Comparison of ENCODE assay signal across 1 cellular context in genomic region chr20:63973636-63974401, GRCh38.
TF ChIP-seq lines count a peak whose summit lies in the region.

No MANE protein-coding gene starts in this region.

TF ChIP-seq in HepG2, 621 proteins besides CTCF, POLR2A, EP300 and RAD21 (continued from another document and continues in another):
- TF ChIP-seq U2AF1 (optimal IDR thresholded peaks at IDR 0.05; ENCODE audit: low read depth, low read length) (no peak), ZNF296 (CRISPR knock-in tag; conservative IDR thresholded peaks at IDR 0.05) (0 out of 2 replicates have a peak, but pooled peaks have one; percentile 79), MXD3 (CRISPR knock-in tag; IDR thresholded peaks at IDR 0.05) (peak; percentile 89; the same call in 1 of the 2 replicates), FOSL2 (CRISPR knock-in tag; IDR thresholded peaks at IDR 0.05) (peak; percentile 73), WIZ (CRISPR knock-in tag; IDR thresholded peaks at IDR 0.05) (0 out of 2 replicates have a peak, but pooled peaks have one; percentile 47), ZNF552 (CRISPR knock-in tag; IDR thresholded peaks at IDR 0.05; ENCODE audit: borderline replicate concordance) (no peak), HNRNPL (IDR thresholded peaks at IDR 0.05; ENCODE audit: low read depth, low read length) (peak; percentile 82), PCBP1 (IDR thresholded peaks at IDR 0.05; ENCODE audit: borderline replicate concordance, low read depth, low read length) (0 out of 2 replicates have a peak, but pooled peaks have one; percentile 47), ZNF30 (CRISPR knock-in tag; IDR thresholded peaks at IDR 0.05) (peak; percentile 62; the same call in 1 of the 2 replicates), RFX1 (IDR thresholded peaks at IDR 0.05) (no peak; the same call in 1 of the 2 replicates), SIX4 (CRISPR knock-in tag; IDR thresholded peaks at IDR 0.05) (0 out of 2 replicates have a peak, but pooled peaks have one; percentile 24), CCAR2 (optimal IDR thresholded peaks at IDR 0.05; ENCODE audit: low read depth, low read length) (no peak), ZNF350 (CRISPR knock-in tag; IDR thresholded peaks at IDR 0.05; ENCODE audit: borderline replicate concordance, low read depth) (peak; percentile 97), MEIS2 (CRISPR knock-in tag; IDR thresholded peaks at IDR 0.05) (peak; percentile 90), EEA1 (CRISPR knock-in tag; IDR thresholded peaks at IDR 0.05; ENCODE audit: borderline replicate concordance) (peak; percentile 97; the same call in 1 of the 2 replicates), ZNF337 (CRISPR knock-in tag; IDR thresholded peaks at IDR 0.05; ENCODE audit: borderline replicate concordance, low read depth) (no peak), ZC3H13 (CRISPR knock-in tag; IDR thresholded peaks at IDR 0.05) (peak; percentile 53; the same call in 1 of the 2 replicates), ZSCAN30 (CRISPR knock-in tag; IDR thresholded peaks at IDR 0.05) (no peak), GMEB2 (CRISPR knock-in tag; IDR thresholded peaks at IDR 0.05; ENCODE audit: low read depth) (0 out of 2 replicates have a peak, but pooled peaks have one; percentile 5), ZKSCAN5 (CRISPR knock-in tag; IDR thresholded peaks at IDR 0.05) (peak; percentile 7; the same call in 1 of the 2 replicates), ZNF772 (CRISPR knock-in tag; IDR thresholded peaks at IDR 0.05) (no peak; the same call in 1 of the 2 replicates), ZNF207 (IDR thresholded peaks at IDR 0.05; ENCODE audit: borderline replicate concordance) (no peak), ZNF292 (CRISPR knock-in tag; IDR thresholded peaks at IDR 0.05; ENCODE audit: borderline replicate concordance, low read depth) (peak; percentile 78), ZBTB3 (CRISPR knock-in tag; IDR thresholded peaks at IDR 0.05; ENCODE audit: borderline replicate concordance, low read depth) (no peak), ZNF17 (CRISPR knock-in tag; IDR thresholded peaks at IDR 0.05) (no peak), CREM (IDR thresholded peaks at IDR 0.05) (0 out of 2 replicates have a peak, but pooled peaks have one; percentile 18), CREM (CRISPR knock-in tag; IDR thresholded peaks at IDR 0.05) (no peak; the same call in 1 of the 2 replicates), ZNF224 (CRISPR knock-in tag; IDR thresholded peaks at IDR 0.05) (0 out of 2 replicates have a peak, but pooled peaks have one; percentile 57), GLMP (CRISPR knock-in tag; IDR thresholded peaks at IDR 0.05; ENCODE audit: borderline replicate concordance) (no peak), SNAPC4 (CRISPR knock-in tag; IDR thresholded peaks at IDR 0.05) (peak; percentile 78; the same call in 1 of the 2 replicates), ZNF839 (CRISPR knock-in tag; IDR thresholded peaks at IDR 0.05; ENCODE audit: borderline replicate concordance) (peak; percentile 87; the same call in 1 of the 2 replicates), MXD4 (CRISPR knock-in tag; IDR thresholded peaks at IDR 0.05) (peak; percentile 97), ZNF75D (CRISPR knock-in tag; IDR thresholded peaks at IDR 0.05; ENCODE audit: borderline replicate concordance) (no peak), USF2 (IDR thresholded peaks at IDR 0.05; ENCODE audit: low read depth, low read length) (no peak), USF2 (CRISPR knock-in tag; IDR thresholded peaks at IDR 0.05; ENCODE audit: borderline replicate concordance) (no peak; the same call in 1 of the 2 replicates), PITX1 (CRISPR knock-in tag; IDR thresholded peaks at IDR 0.05) (peak; percentile 80), RXRB (CRISPR knock-in tag; IDR thresholded peaks at IDR 0.05; ENCODE audit: borderline replicate concordance) (peak; percentile 70; the same call in 1 of the 2 replicates), ZNF740 (CRISPR knock-in tag; IDR thresholded peaks at IDR 0.05) (peak; percentile 73; the same call in 1 of the 2 replicates), FOXM1 (CRISPR knock-in tag; IDR thresholded peaks at IDR 0.05) (no peak), ZNF576 (CRISPR knock-in tag; IDR thresholded peaks at IDR 0.05) (no peak), CHCHD3 (CRISPR knock-in tag; IDR thresholded peaks at IDR 0.05) (0 out of 2 replicates have a peak, but pooled peaks have one; percentile 69), STAT6 (CRISPR knock-in tag; IDR thresholded peaks at IDR 0.05; ENCODE audit: borderline replicate concordance) (no peak; the same call in 1 of the 2 replicates), ZNF260 (CRISPR knock-in tag; IDR thresholded peaks at IDR 0.05; ENCODE audit: borderline replicate concordance, low read depth) (no peak), DR1 (CRISPR knock-in tag; IDR thresholded peaks at IDR 0.05) (peak; percentile 78), ZFY (CRISPR knock-in tag; IDR thresholded peaks at IDR 0.05) (peak; percentile 72), SP1 (IDR thresholded peaks at IDR 0.05) (no peak), SP1 (CRISPR knock-in tag; IDR thresholded peaks at IDR 0.05) (peak; percentile 90), HOXA9 (CRISPR knock-in tag; IDR thresholded peaks at IDR 0.05; ENCODE audit: borderline replicate concordance) (no peak), ZFP62 (CRISPR knock-in tag; IDR thresholded peaks at IDR 0.05) (no peak), MED8 (CRISPR knock-in tag; IDR thresholded peaks at IDR 0.05; ENCODE audit: insufficient replicate concordance) (peak; percentile 53), TCF7L2 (IDR thresholded peaks at IDR 0.05; ENCODE audit: low read depth, low read length) (no peak), ZNF891 (CRISPR knock-in tag; IDR thresholded peaks at IDR 0.05) (peak; percentile 73), ZNF512B (CRISPR knock-in tag; IDR thresholded peaks at IDR 0.05; ENCODE audit: borderline replicate concordance) (no peak; the same call in 1 of the 2 replicates), NKX3-1 (CRISPR knock-in tag; IDR thresholded peaks at IDR 0.05) (peak; percentile 81), RELA (CRISPR knock-in tag; IDR thresholded peaks at IDR 0.05) (peak; percentile 91; the same call in 1 of the 2 replicates)
